11 cellular contexts compared by ENCODE assay signal in the genomic region with DNA sequence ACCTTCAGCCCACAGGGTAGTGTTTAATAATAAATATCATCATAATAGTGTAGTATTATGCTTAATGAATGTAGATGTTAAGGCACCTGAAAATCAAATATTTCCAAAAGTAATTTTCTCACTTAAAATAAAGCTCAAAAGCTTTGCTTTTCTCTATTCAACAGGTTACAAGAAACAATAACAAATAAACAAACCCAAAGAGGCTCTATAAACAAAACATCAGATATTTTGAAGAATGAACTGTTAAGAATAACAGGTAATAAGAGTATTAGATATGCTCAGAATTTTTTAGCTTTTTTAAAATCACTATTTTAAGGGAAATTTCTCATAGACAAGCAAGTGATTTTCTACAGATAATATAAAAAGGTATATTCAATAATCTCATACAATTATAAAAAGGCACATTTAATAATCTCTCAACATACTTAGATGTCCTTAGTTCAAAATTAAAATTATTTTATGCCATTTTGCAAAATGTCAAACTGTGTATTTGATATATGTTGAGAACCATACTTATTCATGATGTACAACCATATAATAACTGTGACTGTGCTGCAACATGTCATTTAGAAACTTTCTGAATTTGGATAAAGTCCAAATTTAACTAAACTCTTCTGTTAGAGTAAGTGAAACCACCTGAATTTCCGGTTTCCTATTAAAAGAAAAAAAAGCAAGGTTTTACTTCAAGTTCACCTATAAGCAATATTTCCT. TPM values are rescaled to one million over a fixed set of nuclear protein-coding genes. Genes with fewer than 3 reads are reported as not detected.
DNase-seq lines count a peak whose midpoint lies in the region; ATAC-seq and TF ChIP-seq lines count a peak whose summit lies in the region.
"Had no signal": no experiment of that assay in that cellular context is flagged by ENCODE, and none has a peak within 500 bp of the region (broad histone marks: within the 10 kb centered on the region; RNA-seq: fewer than 3 reads in every experiment).

No MANE protein-coding gene starts in this region.

- no peak for TF ChIP-seq CTCF in GM06990 (IDR thresholded peaks at IDR 0.05; ENCODE audit: insufficient read depth, low read length, poor library complexity, severe bottlenecking)

- DNase-seq in GM06990 (ENCODE audit: extremely low read depth, insufficient read length) = peak; percentile 44
- no peak for DNase-seq in ureter (ENCODE audit: low spot score)
- DNase-seq in NCI-H187 (lab: John Stamatoyannopoulos, UW) = no peak
- no peak for DNase-seq in RKO (ENCODE audit: low spot score)
- no peak for DNase-seq in activated CD4-positive, alpha-beta T cell treated with anti-CD3 and anti-CD28 coated beads, Interleukin-2, amount 50 U/mL, for 1 hour
- DNase-seq: left ventricle myocardium inferior, NCI-H345 had no signal

- H3K36me3 ChIP-seq in GM06990 (ENCODE audit: control insufficient read depth, insufficient read depth, low read length) = peaks cover 1% of the 10 kb centered on the region
- H3K36me3 ChIP-seq: prostate gland had no signal

- peak; percentile 74 for ATAC-seq in GM19324 (IDR thresholded peaks at IDR 0.05; ENCODE audit: low FRiP score, unreplicated experiment)
- peak; percentile 78 for ATAC-seq in HG02759 (IDR thresholded peaks at IDR 0.05; ENCODE audit: unreplicated experiment)
- ATAC-seq in HG03469 (IDR thresholded peaks at IDR 0.05; ENCODE audit: unreplicated experiment) = peak; percentile 92

- H3K4me3 ChIP-seq in GM06990 (replicated peaks; ENCODE audit: low read depth, low read length) = no peak overlapping the region
- H3K4me3 ChIP-seq: left ventricle myocardium inferior, prostate gland had no signal

- no peaks in the 10 kb centered on the region for H3K27me3 ChIP-seq in GM06990 (replicated peaks; ENCODE audit: control insufficient read depth, insufficient read depth, low read length)

RNA-seq across cellular contexts. Expression of gene PHIP, which starts 35.8 kb away (rescaled TPM):
- total RNA-seq in ureter = 44.8 TPM
